ENCODE assay signal across 16 cellular contexts in genomic region chr9:95756101-95756500, GRCh38.
DNase-seq lines count a peak whose midpoint lies in the region; ATAC-seq and TF ChIP-seq lines count a peak whose summit lies in the region.
"Had no signal": no experiment of that assay in that cellular context is flagged by ENCODE, and none has a peak within 500 bp of the region (broad histone marks: within the 10 kb centered on the region; RNA-seq: fewer than 3 reads in every experiment).

No MANE protein-coding gene starts in this region.

- H3K4me3 Mint-ChIP-seq in nephron = no peak overlapping the region
- H3K4me3 Mint-ChIP-seq: B cell had no signal

- H3K4me3 ChIP-seq in left ventricle myocardium inferior (no peak overlapping the region), coronary artery (no peak overlapping the region)
- H3K4me3 ChIP-seq: SJCRH30 had no signal

- peaks cover 55% of the 10 kb centered on the region for H3K4me1 Mint-ChIP-seq in nephron

- H3K27ac Mint-ChIP-seq in nephron = peak overlapping the region in 2 of 3 experiments; percentile 89 to 97
- H3K27ac Mint-ChIP-seq: B cell had no signal

- no peaks in the 10 kb centered on the region for H3K9me3 ChIP-seq in left ventricle myocardium inferior (replicated peaks)
- H3K9me3 ChIP-seq: SJCRH30 had no signal

- peaks cover 14% of the 10 kb centered on the region for H3K27me3 ChIP-seq in left ventricle myocardium inferior (ENCODE audit: low read depth)
- H3K27me3 ChIP-seq: SJCRH30 had no signal

- no peaks in the 10 kb centered on the region for H3K27me3 Mint-ChIP-seq in nephron (ENCODE audit: low read depth)

- no peaks in the 10 kb centered on the region for H3K36me3 Mint-ChIP-seq in nephron (ENCODE audit: low read depth)

- no peaks in the 10 kb centered on the region for H3K9me3 Mint-ChIP-seq in nephron

- H3K4me1 ChIP-seq in left ventricle myocardium inferior = peaks cover 47% of the 10 kb centered on the region

- no peak for TF ChIP-seq CTCF in left ventricle myocardium inferior (IDR thresholded peaks at IDR 0.05; ENCODE audit: borderline replicate concordance)
- TF ChIP-seq CTCF in coronary artery (IDR thresholded peaks at IDR 0.05) = no peak
- TF ChIP-seq CTCF in nephron (IDR thresholded peaks at IDR 0.05; ENCODE audit: unreplicated experiment in 3 of 3) = no peak

- DNase-seq in left ventricle myocardium inferior = no peak
- no peak for DNase-seq in Right ventricle myocardium inferior (ENCODE audit: missing footprints)
- DNase-seq in coronary artery (ENCODE audit: low spot score) = no peak
- no peak for DNase-seq in SIG-M5 treated with dmso at 0.1 percent for 504 hours (lab: John Stamatoyannopoulos, UW; ENCODE audit: unreplicated experiment)
- DNase-seq in occipital lobe (lab: John Stamatoyannopoulos, UW) = no peak
- DNase-seq: DMS79 treated with DMSO at 0.1 percent for 48 hours, NCI-H1105 treated with DMSO at 0.1 percent for 48 hours, NCI-H1694 treated with DMSO at 0.1 percent for 48 hours, NCI-H774, RPMI8226, SJCRH30 had no signal

- H3K27ac ChIP-seq in left ventricle myocardium inferior (replicated peaks) (peak overlapping the region; percentile 64), coronary artery (peak overlapping the region; percentile 30 to 76)
- H3K27ac ChIP-seq: 22Rv1, SJCRH30 had no signal

- ATAC-seq in Right ventricle myocardium inferior (no peak), HG03280 (IDR thresholded peaks at IDR 0.05; ENCODE audit: unreplicated experiment) (no peak), GM21825 (IDR thresholded peaks at IDR 0.05; ENCODE audit: unreplicated experiment) (no peak)

- intact Hi-C loops in left ventricle myocardium inferior (cut with micrococcal nuclease) = no loop called here
- intact Hi-C loops in Right ventricle myocardium inferior (cut with DNase I) = no loop called here

- no peaks in the 10 kb centered on the region for H3K36me3 ChIP-seq in left ventricle myocardium inferior
- H3K36me3 ChIP-seq: SJCRH30 had no signal
